Comparison of ENCODE assay signal across 12 cellular contexts in genomic region chr16:22006636-22007035, GRCh38. TPM values are rescaled to one million over a fixed set of nuclear protein-coding genes. Genes with fewer than 3 reads are reported as not detected.
A peak's percentile ranks its signal among the peaks of the same experiment; 100 is the strongest.
DNase-seq lines count a peak whose midpoint lies in the region; ATAC-seq and TF ChIP-seq lines count a peak whose summit lies in the region.
"Had no signal": no experiment of that assay in that cellular context is flagged by ENCODE, and none has a peak within 500 bp of the region (broad histone marks: within the 10 kb centered on the region; RNA-seq: fewer than 3 reads in every experiment).

No MANE protein-coding gene starts in this region.

- H3K27ac ChIP-seq in OCI-LY1 (ENCODE audit: low read depth, low read length, poor library complexity, severe bottlenecking) (no peak overlapping the region), duodenal mucosa (ENCODE audit: low read depth, low read length) (no peak overlapping the region), rectal smooth muscle tissue (ENCODE audit: low read depth, low read length) (no peak overlapping the region)

- H3K27ac Mint-ChIP-seq in activated CD4-positive, alpha-beta T cell treated with anti-CD3 and anti-CD28 coated beads, Interleukin-2, amount 10 ng/mL, durations not matched to agents 7 days and 5 days = peak overlapping the region; percentile 89

- H3K4me3 Mint-ChIP-seq in activated CD4-positive, alpha-beta T cell treated with anti-CD3 and anti-CD28 coated beads, Interleukin-2, amount 10 ng/mL, durations not matched to agents 7 days and 5 days = peak overlapping the region; percentile 75

- H3K9me2 ChIP-seq in OCI-LY1 (ENCODE audit: low read depth, low read length) = no peaks in the 10 kb centered on the region

- no peaks in the 10 kb centered on the region for H4K20me1 ChIP-seq in OCI-LY1 (ENCODE audit: insufficient read depth, low read length)

- H3K36me3 ChIP-seq in OCI-LY1 (ENCODE audit: insufficient read depth, low read length) (no peaks in the 10 kb centered on the region), duodenal mucosa (ENCODE audit: control insufficient read depth in 1 of 2, insufficient read depth in 2 of 2, low read length in 2 of 2) (no peaks in the 10 kb centered on the region), rectal smooth muscle tissue (ENCODE audit: control insufficient read depth, insufficient read depth, low read length) (no peaks in the 10 kb centered on the region)
- H3K36me3 ChIP-seq: right atrium auricular region had no signal

- H3K9me3 Mint-ChIP-seq in activated CD4-positive, alpha-beta T cell treated with anti-CD3 and anti-CD28 coated beads, Interleukin-2, amount 10 ng/mL, durations not matched to agents 7 days and 5 days = no peaks in the 10 kb centered on the region

- DNase-seq in activated CD4-positive, alpha-beta T cell treated with anti-CD3 and anti-CD28 coated beads, Interleukin-2, amount 10 ng/mL, durations not matched to agents 7 days and 5 days = no peak
- no peak for DNase-seq in activated CD4-positive, alpha-beta T cell treated with anti-CD3 and anti-CD28 coated beads for 4 hours
- no peak for DNase-seq in NCI-H1436 treated with DMSO at 0.1 percent for 48 hours (lab: John Stamatoyannopoulos, UW)
- no peak for DNase-seq in omental fat pad (ENCODE audit: low spot score)
- DNase-seq: activated effector memory CD4-positive, alpha-beta T cell treated with anti-CD3 and anti-CD28 coated beads, Interleukin-2, amount 50 U/mL, for 16 hours had no signal

- H3K27me3 Mint-ChIP-seq in activated CD4-positive, alpha-beta T cell treated with anti-CD3 and anti-CD28 coated beads, Interleukin-2, amount 10 ng/mL, durations not matched to agents 7 days and 5 days = no peaks in the 10 kb centered on the region

- H3K4me1 Mint-ChIP-seq in activated CD4-positive, alpha-beta T cell treated with anti-CD3 and anti-CD28 coated beads, Interleukin-2, amount 10 ng/mL, durations not matched to agents 7 days and 5 days = peaks cover 24% of the 10 kb centered on the region

- no peaks in the 10 kb centered on the region for H3K9me3 ChIP-seq in OCI-LY1 (ENCODE audit: low read length)
- H3K9me3 ChIP-seq in duodenal mucosa (ENCODE audit: control insufficient read depth in 1 of 2, low read length in 2 of 2) = no peaks in the 10 kb centered on the region
- H3K9me3 ChIP-seq: right atrium auricular region had no signal

- H3K4me3 ChIP-seq in OCI-LY1 (ENCODE audit: low read depth, low read length, poor library complexity, severe bottlenecking) (peak overlapping the region; percentile 78), duodenal mucosa (ENCODE audit: low read depth in 1 of 2, low read length in 2 of 2) (peak overlapping the region; percentile 85 to 87), rectal smooth muscle tissue (ENCODE audit: low read length) (peak overlapping the region; percentile 68)

- H3K27me3 ChIP-seq in OCI-LY1 (ENCODE audit: insufficient read depth, low read length) (no peaks in the 10 kb centered on the region), duodenal mucosa (ENCODE audit: control insufficient read depth in 1 of 2, insufficient read depth in 2 of 2, low read length in 2 of 2) (no peaks in the 10 kb centered on the region), rectal smooth muscle tissue (ENCODE audit: control insufficient read depth, insufficient read depth, low read length) (no peaks in the 10 kb centered on the region)
- H3K27me3 ChIP-seq: right atrium auricular region had no signal

- no peak overlapping the region for H2AFZ ChIP-seq in OCI-LY1 (ENCODE audit: low read length)

- peaks cover 19% of the 10 kb centered on the region for H3K4me1 ChIP-seq in OCI-LY1 (ENCODE audit: insufficient read depth, low read length, severe bottlenecking)
- peaks cover 15 to 20% of the 10 kb centered on the region in 2 donors for H3K4me1 ChIP-seq in duodenal mucosa (ENCODE audit: control insufficient read depth in 1 of 2, insufficient read depth in 2 of 2, low read length in 2 of 2)
- H3K4me1 ChIP-seq in rectal smooth muscle tissue (ENCODE audit: control insufficient read depth, insufficient read depth, low read length) = peaks cover 8% of the 10 kb centered on the region

- 0 out of 2 replicates have a peak, but pooled peaks cover 5% of the 10 kb centered on the region for H3K79me2 ChIP-seq in OCI-LY1 (ENCODE audit: insufficient read depth, low read length)

- peaks cover 5% of the 10 kb centered on the region for H3K36me3 Mint-ChIP-seq in activated CD4-positive, alpha-beta T cell treated with anti-CD3 and anti-CD28 coated beads, Interleukin-2, amount 10 ng/mL, durations not matched to agents 7 days and 5 days (ENCODE audit: low read depth)

- CTCF ChIA-PET in activated CD4-positive, alpha-beta T cell treated with anti-CD3 and anti-CD28 coated beads, Interleukin-2, amount 10 ng/mL, durations not matched to agents 7 days and 5 days (lab: Charles Lee) = interaction anchor here (0.6 to 4.5 kb wide), 6 partner anchors 13 to 200 kb away, joined by 3 to 24 read pairs (median 5); partner anchors contain the start of gene EEF2K

- no peaks in the 10 kb centered on the region for H3F3A ChIP-seq in OCI-LY1 (ENCODE audit: insufficient read depth, low read length)

- no peak for TF ChIP-seq CTCF in OCI-LY1 (IDR thresholded peaks at IDR 0.05; ENCODE audit: low read length)
- TF ChIP-seq CTCF in omental fat pad (IDR thresholded peaks at IDR 0.05) = no peak

- peak overlapping the region; percentile 78; the same call in 1 of the 2 replicates for H3K4me2 ChIP-seq in OCI-LY1 (ENCODE audit: low read length)

- H3K9ac ChIP-seq in OCI-LY1 (ENCODE audit: low read length) = no peak overlapping the region
- no peak overlapping the region for H3K9ac ChIP-seq in duodenal mucosa (ENCODE audit: low read depth in 1 of 2, low read length in 2 of 2)
- no peak overlapping the region for H3K9ac ChIP-seq in rectal smooth muscle tissue (ENCODE audit: low read length)

- POLR2A ChIA-PET in activated CD4-positive, alpha-beta T cell treated with anti-CD3 and anti-CD28 coated beads, Interleukin-2, amount 10 ng/mL, durations not matched to agents 7 days and 5 days (lab: Charles Lee) = interaction anchor here (1.8 kb wide), 1 partner anchor 71 kb away, joined by 5 read pairs; no protein-coding TSS in a partner anchor

- ATAC-seq in omental fat pad (ENCODE audit: low FRiP score) (no peak), HG02852 (IDR thresholded peaks at IDR 0.05; ENCODE audit: unreplicated experiment) (no peak)

RNA-seq across cellular contexts. Expression of gene MOSMO, which starts 1.3 kb away (rescaled TPM):
- 10 to 100 TPM; 10.7 to 11.9 TPM for total RNA-seq in activated CD4-positive, alpha-beta T cell treated with anti-CD3 and anti-CD28 coated beads, Interleukin-2, amount 10 ng/mL, durations not matched to agents 7 days and 5 days
- 10 to 100 TPM; 18.7 to 35.2 (median 25.8) TPM for total RNA-seq in omental fat pad

RNA-seq across cellular contexts. Expression of gene PDZD9, which starts 5.7 kb away (rescaled TPM):
- not detected for total RNA-seq in activated CD4-positive, alpha-beta T cell treated with anti-CD3 and anti-CD28 coated beads, Interleukin-2, amount 10 ng/mL, durations not matched to agents 7 days and 5 days
- total RNA-seq in omental fat pad = not detected
- total RNA-seq: NCI-H460; right atrium auricular region; T-helper 1 cell treated with Interleukin-12 subunit alpha and Interleukin-12 subunit beta and Interleukin-4 antibody, amounts not matched to agents 30 ng/mL and 1 ng/mL, for 36 hours had no signal

RNA-seq across cellular contexts. Expression of gene UQCRC2, which starts 53.5 kb away (rescaled TPM):
- 100 to 1,000 TPM; 198 to 231 TPM for total RNA-seq in activated CD4-positive, alpha-beta T cell treated with anti-CD3 and anti-CD28 coated beads, Interleukin-2, amount 10 ng/mL, durations not matched to agents 7 days and 5 days
- total RNA-seq in omental fat pad = 100 to 1,000 TPM; 149 to 165 (median 159) TPM
